Comparison of ENCODE assay signal across 8 cellular contexts in the genomic region with DNA sequence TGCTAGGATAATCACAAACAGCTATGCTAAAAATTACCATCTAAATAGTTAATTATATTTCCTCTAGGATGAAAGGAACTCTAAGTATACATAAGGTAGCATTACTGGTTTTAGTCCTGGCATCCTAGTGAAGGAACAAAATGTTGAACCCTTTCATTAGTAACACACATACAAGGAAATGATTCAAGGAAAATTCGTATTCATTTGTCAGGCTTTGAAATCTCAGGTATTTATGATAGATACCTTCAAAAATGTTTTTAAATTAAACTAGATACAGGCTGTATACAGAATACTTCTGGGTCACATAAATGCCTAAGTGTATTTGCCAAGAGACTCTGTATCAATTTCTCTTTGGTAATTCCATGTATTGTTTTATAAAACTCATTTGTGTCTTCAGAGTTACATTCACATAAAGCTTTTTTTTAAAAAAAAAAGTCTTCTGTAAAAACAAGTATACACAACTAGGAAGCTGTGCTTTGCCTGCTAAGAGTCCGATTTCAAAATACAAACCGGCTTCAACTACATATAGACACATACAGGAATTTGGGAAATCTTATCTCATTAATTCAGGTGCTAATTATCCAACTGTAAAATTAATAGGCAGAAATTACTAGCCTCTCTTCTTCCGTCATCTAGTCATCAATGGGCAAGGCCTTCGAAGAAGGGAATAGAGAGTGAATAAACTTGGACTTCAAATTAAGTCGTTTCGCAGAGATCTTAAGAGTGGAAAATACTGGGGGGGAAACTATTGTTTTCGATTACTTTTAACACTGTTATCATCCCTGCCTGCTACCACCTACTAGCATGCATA. TPM values are rescaled to one million over a fixed set of nuclear protein-coding genes. Genes with fewer than 3 reads are reported as not detected.
A peak's percentile ranks its signal among the peaks of the same experiment; 100 is the strongest.
DNase-seq lines count a peak whose midpoint lies in the region; ATAC-seq and TF ChIP-seq lines count a peak whose summit lies in the region.

No MANE protein-coding gene starts in this region.

- DNase-seq in HL-60 (ENCODE audit: low read depth in 1 of 2, low spot score in 1 of 2) (no peak), breast epithelium (ENCODE audit: low spot score in 2 of 2) (no peak), NCI-H524 treated with DMSO at 0.1 percent for 48 hours (lab: John Stamatoyannopoulos, UW) (no peak), NCI-H1930 (lab: John Stamatoyannopoulos, UW) (no peak)

- intact Hi-C loops in breast epithelium (cut with DNase I; ENCODE audit: low total_unique reads) = no loop called here

- peaks cover 54% of the 10 kb centered on the region for H3K79me2 ChIP-seq in ACC112 (ENCODE audit: control insufficient read depth, insufficient read depth, low read length, unreplicated experiment)

- no peak for TF ChIP-seq POLR2A in breast epithelium (IDR thresholded peaks at IDR 0.05)

- H2AFZ ChIP-seq in ACC112 (ENCODE audit: low read length, unreplicated experiment) = peak overlapping the region; percentile 26

- ATAC-seq in GM18870 (IDR thresholded peaks at IDR 0.05; ENCODE audit: unreplicated experiment) (no peak), GM19023 (IDR thresholded peaks at IDR 0.05; ENCODE audit: unreplicated experiment) (no peak)

- H3K27ac ChIP-seq in ACC112 (ENCODE audit: low read depth, low read length) = peak overlapping the region; percentile 11
- H3K27ac ChIP-seq in HL-60 (replicated peaks) = peak overlapping the region; percentile 65
- peak overlapping the region; percentile 90 to 91 for H3K27ac ChIP-seq in breast epithelium
- H3K27ac ChIP-seq in muscle layer of duodenum (ENCODE audit: low read length) = peak overlapping the region; percentile 87

- H3K36me3 ChIP-seq in ACC112 (ENCODE audit: insufficient read depth, low read length) = no peaks in the 10 kb centered on the region
- no peaks in the 10 kb centered on the region for H3K36me3 ChIP-seq in breast epithelium
- H3K36me3 ChIP-seq in muscle layer of duodenum (ENCODE audit: control insufficient read depth in 1 of 2, insufficient read depth in 2 of 2, low read length in 2 of 2) = no peaks in the 10 kb centered on the region

- H3K27me3 ChIP-seq in ACC112 (ENCODE audit: insufficient read depth, low read length) (no peaks in the 10 kb centered on the region), HL-60 (ENCODE audit: insufficient read depth, poor library complexity, severe bottlenecking) (no peaks in the 10 kb centered on the region), breast epithelium (no peaks in the 10 kb centered on the region), muscle layer of duodenum (ENCODE audit: low read depth, low read length) (no peaks in the 10 kb centered on the region)

- peak overlapping the region; percentile 96 for H3K4me3 ChIP-seq in ACC112 (ENCODE audit: low read depth, low read length)
- peak overlapping the region; percentile 89 for H3K4me3 ChIP-seq in HL-60 (replicated peaks; ENCODE audit: insufficient read depth, low read length)
- H3K4me3 ChIP-seq in breast epithelium = peak overlapping the region; percentile 82 to 99 (median 90)
- H3K4me3 ChIP-seq in muscle layer of duodenum (ENCODE audit: low read depth in 1 of 2, low read length in 2 of 2) = peak overlapping the region; percentile 93 to 98

- H3K4me1 ChIP-seq in ACC112 (ENCODE audit: control insufficient read depth, insufficient read depth, low read length, unreplicated experiment) = peaks cover 18% of the 10 kb centered on the region
- H3K4me1 ChIP-seq in breast epithelium = peaks cover 0 to 4% of the 10 kb centered on the region in 2 donors
- H3K4me1 ChIP-seq in muscle layer of duodenum (ENCODE audit: control insufficient read depth in 1 of 2, insufficient read depth in 2 of 2, low read length in 2 of 2) = peaks cover 14 to 36% of the 10 kb centered on the region in 2 donors

- H3K9me3 ChIP-seq in breast epithelium (no peaks in the 10 kb centered on the region), muscle layer of duodenum (ENCODE audit: control insufficient read depth in 1 of 2, low read length in 2 of 2) (no peaks in the 10 kb centered on the region)

- TF ChIP-seq CTCF in HL-60 (IDR thresholded peaks at IDR 0.05; ENCODE audit: insufficient read depth, low read length) = no peak
- TF ChIP-seq CTCF in breast epithelium (IDR thresholded peaks at IDR 0.05) = no peak

RNA-seq across cellular contexts. Expression of gene SECISBP2L, which starts 1.3 kb away (rescaled TPM):
- 10 to 100 TPM; 49.2 to 70.6 (median 62.3) TPM for total RNA-seq in breast epithelium

Comparison
In these comparisons a context has a peak if more than half of its experiments do, and no peak if none do; other contexts are left out.
1. H3K27ac ChIP-seq: peak in every context shown above with its lines; median percentile 90 in breast epithelium; 87 in muscle layer of duodenum; 65 in HL-60; 11 in ACC112.